1 cellular context compared by ENCODE assay signal in genomic region chr14:67532998-67533753, GRCh38.
TF ChIP-seq lines count a peak whose summit lies in the region.

Gene PLEKHH1 (plus strand): TSS chr14:67533290. CDS start chr14:67541868, 8,578 bp downstream.

TF ChIP-seq in HepG2, 621 proteins besides CTCF, POLR2A, EP300 and RAD21 (continued from another document and continues in another):
- TF ChIP-seq, protein P1, sequence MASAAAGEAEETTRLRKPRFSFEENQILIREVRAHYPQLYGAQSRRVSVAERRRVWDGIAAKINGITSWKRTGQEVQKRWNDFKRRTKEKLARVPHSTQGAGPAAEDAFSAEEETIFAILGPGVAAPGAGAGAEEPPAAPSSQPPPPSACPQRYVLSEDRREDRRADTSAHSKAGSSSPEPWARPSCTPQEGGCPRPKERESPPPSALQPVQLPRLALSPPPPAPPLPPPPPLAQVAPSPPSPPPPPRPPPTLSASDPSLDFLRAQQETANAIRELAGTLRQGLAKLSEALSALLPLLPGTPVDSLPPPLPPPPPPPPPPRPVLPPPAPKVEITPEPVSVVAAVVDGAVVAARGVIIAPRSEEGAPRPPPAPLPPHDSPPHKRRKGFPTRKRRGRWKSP (CRISPR knock-in tag; IDR thresholded peaks at IDR 0.05) = peak; percentile 31; the same call in 1 of the 2 replicates
- TF ChIP-seq IKZF4 (CRISPR knock-in tag; IDR thresholded peaks at IDR 0.05; ENCODE audit: borderline replicate concordance, low read depth, not compliant biosample characterization) (no peak), MIXL1 (CRISPR knock-in tag; IDR thresholded peaks at IDR 0.05) (peak; percentile 14; the same call in 1 of the 2 replicates), UBTF (CRISPR knock-in tag; IDR thresholded peaks at IDR 0.05) (peak; percentile 92), ASH2L (IDR thresholded peaks at IDR 0.05; ENCODE audit: insufficient read length, low read depth, low read length) (peak; percentile 44), TBP (CRISPR knock-in tag; IDR thresholded peaks at IDR 0.05) (no peak), HNRNPH1 (optimal IDR thresholded peaks at IDR 0.05; ENCODE audit: low read depth, low read length) (peak; percentile 42), ZNF143 (CRISPR knock-in tag; IDR thresholded peaks at IDR 0.05) (no peak), ZNF121 (CRISPR knock-in tag; IDR thresholded peaks at IDR 0.05) (no peak), ARNT (IDR thresholded peaks at IDR 0.05) (no peak), ZNF761 (CRISPR knock-in tag; conservative IDR thresholded peaks at IDR 0.05) (peak; percentile 62; the same call in 1 of the 2 replicates), ELF1 (CRISPR knock-in tag; IDR thresholded peaks at IDR 0.05) (no peak), ZNF234 (CRISPR knock-in tag; conservative IDR thresholded peaks at IDR 0.05) (no peak), HMG20A (CRISPR knock-in tag; IDR thresholded peaks at IDR 0.05; ENCODE audit: borderline replicate concordance) (0 out of 2 replicates have a peak, but pooled peaks have one; percentile 15), MXD1 (CRISPR knock-in tag; IDR thresholded peaks at IDR 0.05) (no peak; the same call in 1 of the 2 replicates), RBAK (CRISPR knock-in tag; IDR thresholded peaks at IDR 0.05) (no peak), CREB1 (IDR thresholded peaks at IDR 0.05) (no peak), CREB1 (CRISPR knock-in tag; IDR thresholded peaks at IDR 0.05) (no peak), KDM4B (CRISPR knock-in tag; IDR thresholded peaks at IDR 0.05) (no peak), AGO2 (optimal IDR thresholded peaks at IDR 0.05; ENCODE audit: low read depth, low read length) (peak; percentile 47), ZNF451 (CRISPR knock-in tag; IDR thresholded peaks at IDR 0.05) (peak; percentile 86), RBM39 (IDR thresholded peaks at IDR 0.05; ENCODE audit: low read depth, low read length, poor library complexity, severe bottlenecking) (no peak), NR2F2 (IDR thresholded peaks at IDR 0.05; ENCODE audit: borderline replicate concordance, low read depth) (no peak), BCL6 (CRISPR knock-in tag; IDR thresholded peaks at IDR 0.05) (peak; percentile 58), KAT8 (CRISPR knock-in tag; IDR thresholded peaks at IDR 0.05) (peak; percentile 35; the same call in 1 of the 2 replicates), MBD4 (IDR thresholded peaks at IDR 0.05; ENCODE audit: borderline replicate concordance, low read length) (no peak), KDM3A (CRISPR knock-in tag; IDR thresholded peaks at IDR 0.05; ENCODE audit: low read depth) (peak; percentile 62; the same call in 1 of the 2 replicates), KDM5B (CRISPR knock-in tag; IDR thresholded peaks at IDR 0.05; ENCODE audit: borderline replicate concordance) (peak; percentile 71; the same call in 1 of the 2 replicates), POLR2AphosphoS2 (IDR thresholded peaks at IDR 0.05; ENCODE audit: low read depth, low read length) (no peak), CEBPG (CRISPR knock-in tag; IDR thresholded peaks at IDR 0.05) (0 out of 2 replicates have a peak, but pooled peaks have one; percentile 12), ZNF17 (CRISPR knock-in tag; IDR thresholded peaks at IDR 0.05) (no peak), SRF (IDR thresholded peaks at IDR 0.05; ENCODE audit: low read depth, low read length) (no peak), ZC3H13 (CRISPR knock-in tag; IDR thresholded peaks at IDR 0.05) (no peak), GABPB1 (CRISPR knock-in tag; IDR thresholded peaks at IDR 0.05) (peak; percentile 94), ZNF142 (CRISPR knock-in tag; IDR thresholded peaks at IDR 0.05) (peak; percentile 76; the same call in 1 of the 2 replicates), CBFB (CRISPR knock-in tag; IDR thresholded peaks at IDR 0.05) (peak; percentile 41; the same call in 1 of the 2 replicates), SALL2 (CRISPR knock-in tag; IDR thresholded peaks at IDR 0.05) (no peak), SRY (CRISPR knock-in tag; IDR thresholded peaks at IDR 0.05) (peak; percentile 29; the same call in 1 of the 2 replicates), ATF2 (CRISPR knock-in tag; IDR thresholded peaks at IDR 0.05) (peak; percentile 57; the same call in 1 of the 2 replicates), ZNF780A (CRISPR knock-in tag; IDR thresholded peaks at IDR 0.05) (no peak), ZNF556 (CRISPR knock-in tag; IDR thresholded peaks at IDR 0.05; ENCODE audit: borderline replicate concordance) (peak; percentile 30; the same call in 1 of the 2 replicates)
- TF ChIP-seq, protein P2, sequence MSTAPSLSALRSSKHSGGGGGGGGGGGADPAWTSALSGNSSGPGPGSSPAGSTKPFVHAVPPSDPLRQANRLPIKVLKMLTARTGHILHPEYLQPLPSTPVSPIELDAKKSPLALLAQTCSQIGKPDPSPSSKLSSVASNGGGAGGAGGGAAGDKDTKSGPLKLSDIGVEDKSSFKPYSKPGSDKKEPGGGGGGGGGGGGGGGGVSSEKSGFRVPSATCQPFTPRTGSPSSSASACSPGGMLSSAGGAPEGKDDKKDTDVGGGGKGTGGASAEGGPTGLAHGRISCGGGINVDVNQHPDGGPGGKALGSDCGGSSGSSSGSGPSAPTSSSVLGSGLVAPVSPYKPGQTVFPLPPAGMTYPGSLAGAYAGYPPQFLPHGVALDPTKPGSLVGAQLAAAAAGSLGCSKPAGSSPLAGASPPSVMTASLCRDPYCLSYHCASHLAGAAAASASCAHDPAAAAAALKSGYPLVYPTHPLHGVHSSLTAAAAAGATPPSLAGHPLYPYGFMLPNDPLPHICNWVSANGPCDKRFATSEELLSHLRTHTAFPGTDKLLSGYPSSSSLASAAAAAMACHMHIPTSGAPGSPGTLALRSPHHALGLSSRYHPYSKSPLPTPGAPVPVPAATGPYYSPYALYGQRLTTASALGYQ (CRISPR knock-in tag; IDR thresholded peaks at IDR 0.05) = no peak
- TF ChIP-seq, protein P3, sequence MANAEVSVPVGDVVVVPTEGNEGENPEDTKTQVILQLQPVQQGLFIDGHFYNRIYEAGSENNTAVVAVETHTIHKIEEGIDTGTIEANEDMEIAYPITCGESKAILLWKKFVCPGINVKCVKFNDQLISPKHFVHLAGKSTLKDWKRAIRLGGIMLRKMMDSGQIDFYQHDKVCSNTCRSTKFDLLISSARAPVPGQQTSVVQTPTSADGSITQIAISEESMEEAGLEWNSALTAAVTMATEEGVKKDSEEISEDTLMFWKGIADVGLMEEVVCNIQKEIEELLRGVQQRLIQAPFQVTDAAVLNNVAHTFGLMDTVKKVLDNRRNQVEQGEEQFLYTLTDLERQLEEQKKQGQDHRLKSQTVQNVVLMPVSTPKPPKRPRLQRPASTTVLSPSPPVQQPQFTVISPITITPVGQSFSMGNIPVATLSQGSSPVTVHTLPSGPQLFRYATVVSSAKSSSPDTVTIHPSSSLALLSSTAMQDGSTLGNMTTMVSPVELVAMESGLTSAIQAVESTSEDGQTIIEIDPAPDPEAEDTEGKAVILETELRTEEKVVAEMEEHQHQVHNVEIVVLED (CRISPR knock-in tag; IDR thresholded peaks at IDR 0.05; ENCODE audit: borderline replicate concordance) = peak; percentile 46; the same call in 1 of the 2 replicates
- TF ChIP-seq, protein P4, sequence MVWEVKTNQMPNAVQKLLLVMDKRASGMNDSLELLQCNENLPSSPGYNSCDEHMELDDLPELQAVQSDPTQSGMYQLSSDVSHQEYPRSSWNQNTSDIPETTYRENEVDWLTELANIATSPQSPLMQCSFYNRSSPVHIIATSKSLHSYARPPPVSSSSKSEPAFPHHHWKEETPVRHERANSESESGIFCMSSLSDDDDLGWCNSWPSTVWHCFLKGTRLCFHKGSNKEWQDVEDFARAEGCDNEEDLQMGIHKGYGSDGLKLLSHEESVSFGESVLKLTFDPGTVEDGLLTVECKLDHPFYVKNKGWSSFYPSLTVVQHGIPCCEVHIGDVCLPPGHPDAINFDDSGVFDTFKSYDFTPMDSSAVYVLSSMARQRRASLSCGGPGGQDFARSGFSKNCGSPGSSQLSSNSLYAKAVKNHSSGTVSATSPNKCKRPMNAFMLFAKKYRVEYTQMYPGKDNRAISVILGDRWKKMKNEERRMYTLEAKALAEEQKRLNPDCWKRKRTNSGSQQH (CRISPR knock-in tag; IDR thresholded peaks at IDR 0.05; ENCODE audit: low read depth) = peak; percentile 49; the same call in 1 of the 2 replicates
